Comparison of ENCODE assay signal across 8 cellular contexts in the genomic region with DNA sequence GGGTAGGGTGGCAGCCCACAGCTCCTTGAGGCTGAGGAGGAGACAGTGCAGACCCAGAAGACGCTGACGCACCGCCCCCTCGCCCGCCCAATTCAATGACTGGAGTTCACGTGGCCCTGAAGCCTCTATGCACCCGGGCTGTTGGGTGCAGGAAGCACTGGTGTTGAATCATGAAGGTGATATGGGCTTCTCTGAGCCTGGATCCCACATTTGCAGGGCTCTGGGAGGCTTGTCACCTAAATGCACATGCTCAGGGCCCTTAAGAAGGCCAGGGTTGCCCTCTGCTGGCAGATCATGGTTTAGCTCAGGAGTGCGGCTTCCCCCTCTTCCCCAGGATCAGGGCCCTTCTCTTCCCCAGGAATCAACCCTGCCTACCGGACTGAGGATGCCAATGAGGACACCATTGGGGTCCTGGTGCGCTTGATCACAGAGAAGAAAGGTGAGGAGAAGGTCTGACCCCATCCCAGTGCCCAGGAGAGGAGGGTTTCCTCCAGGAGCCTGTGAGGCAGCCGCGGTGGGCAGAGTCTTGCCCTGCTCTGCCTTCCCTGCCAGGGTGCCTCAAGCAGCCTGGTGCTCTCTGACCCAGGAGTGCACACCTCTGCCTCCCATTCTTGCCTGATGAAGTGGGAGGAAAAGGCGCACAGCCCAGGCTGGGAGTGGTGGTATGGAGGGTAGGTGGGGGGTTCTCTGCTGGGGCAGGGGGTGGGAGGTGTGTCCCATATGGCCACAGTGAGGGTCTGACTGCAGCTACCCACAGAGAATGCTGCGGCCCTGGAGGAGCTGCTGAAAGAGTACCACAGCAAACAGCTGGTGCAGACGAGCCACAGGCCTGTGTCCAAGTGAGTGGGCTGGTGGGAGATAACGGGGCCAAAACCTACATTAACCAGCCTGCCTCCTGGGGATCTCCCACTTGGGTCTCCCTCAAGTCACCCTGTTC. TPM values are rescaled to one million over a fixed set of nuclear protein-coding genes. Genes with fewer than 3 reads are reported as not detected.
DNase-seq lines count a peak whose midpoint lies in the region; ATAC-seq, FAIRE-seq and TF ChIP-seq lines count a peak whose summit lies in the region.

No MANE protein-coding gene starts in this region.

- H3K4me3 Mint-ChIP-seq in activated naive CD8-positive, alpha-beta T cell treated with anti-CD3 and anti-CD28 coated beads for 36 hours: no peak overlapping the region

- H3K9me3 ChIP-seq in Loucy (ENCODE audit: insufficient read depth, low read depth, low read length) (no peaks in the 10 kb centered on the region), prostate gland (no peaks in the 10 kb centered on the region)

- ATAC-seq in SK-N-SH treated with all-trans-retinoic acid at 6 μM for 48 hours: peak; percentile 92
- ATAC-seq in Right ventricle myocardium superior (ENCODE audit: poor library complexity): peak; percentile 77
- ATAC-seq in GM21576 (IDR thresholded peaks at IDR 0.05; ENCODE audit: unreplicated experiment): no peak
- ATAC-seq in GM21717 (IDR thresholded peaks at IDR 0.05; ENCODE audit: unreplicated experiment): no peak

- no peaks in the 10 kb centered on the region for H3F3A ChIP-seq in Loucy (ENCODE audit: low read depth)

- H3K4me1 ChIP-seq in Loucy (ENCODE audit: insufficient read depth, low read length, poor library complexity, severe bottlenecking) (no peaks in the 10 kb centered on the region), prostate gland (replicated peaks) (no peaks in the 10 kb centered on the region)

- intact Hi-C loops in Right ventricle myocardium superior (cut with DNase I) (loop anchor here (5.0 kb wide), 2 partner anchors 41 to 86 kb away; partner anchors contain the start of gene ARHGEF17), prostate gland (cut with DNase I) (loop anchor here (5.0 kb wide), 2 partner anchors 41 to 86 kb away; partner anchors contain the start of gene ARHGEF17)

- 75% methylated on average over 16 of the region's 16 CpGs for WGBS in prostate gland

- no peak overlapping the region for H3K27ac ChIP-seq in prostate gland

- H3K4me2 ChIP-seq in Loucy (ENCODE audit: low read depth, low read length, poor library complexity, severe bottlenecking): no peak overlapping the region

- H3K36me3 Mint-ChIP-seq in activated naive CD8-positive, alpha-beta T cell treated with anti-CD3 and anti-CD28 coated beads for 36 hours: no peaks in the 10 kb centered on the region

- H3K27me3 ChIP-seq in Loucy (ENCODE audit: insufficient read depth, low read length, poor library complexity, severe bottlenecking): no peaks in the 10 kb centered on the region
- no peaks in the 10 kb centered on the region for H3K27me3 ChIP-seq in prostate gland (replicated peaks; ENCODE audit: insufficient read depth)

- peaks cover 7% of the 10 kb centered on the region; the same call in 1 of the 2 replicates for H3K79me2 ChIP-seq in Loucy (ENCODE audit: insufficient read depth, low read length)

- H3K36me3 ChIP-seq in Loucy (ENCODE audit: insufficient read depth, low read length): peaks cover 77% of the 10 kb centered on the region; the same call in 1 of the 2 replicates
- H3K36me3 ChIP-seq in prostate gland: no peaks in the 10 kb centered on the region

- TF ChIP-seq POLR2A in prostate gland (IDR thresholded peaks at IDR 0.05): no peak

- H3K9ac ChIP-seq in Loucy (ENCODE audit: low read depth, low read length, poor library complexity, severe bottlenecking): no peak overlapping the region

- TF ChIP-seq CTCF in Loucy (conservative IDR thresholded peaks at IDR 0.05; ENCODE audit: low read length): peak; percentile 85
- TF ChIP-seq CTCF in prostate gland (IDR thresholded peaks at IDR 0.05): peak; percentile 31 to 89 (median 73)

- no peaks in the 10 kb centered on the region for H4K20me1 ChIP-seq in Loucy (ENCODE audit: insufficient read depth, low read length, poor library complexity, severe bottlenecking)

- no peaks in the 10 kb centered on the region for H3K9me3 Mint-ChIP-seq in activated naive CD8-positive, alpha-beta T cell treated with anti-CD3 and anti-CD28 coated beads for 36 hours

- no peak overlapping the region for H3K27ac Mint-ChIP-seq in activated naive CD8-positive, alpha-beta T cell treated with anti-CD3 and anti-CD28 coated beads for 36 hours

- H3K9me2 ChIP-seq in Loucy (replicated peaks; ENCODE audit: low read depth, low read length): no peaks in the 10 kb centered on the region

- peaks cover 1% of the 10 kb centered on the region for H3K4me1 Mint-ChIP-seq in activated naive CD8-positive, alpha-beta T cell treated with anti-CD3 and anti-CD28 coated beads for 36 hours

- no peaks in the 10 kb centered on the region for H3K27me3 Mint-ChIP-seq in activated naive CD8-positive, alpha-beta T cell treated with anti-CD3 and anti-CD28 coated beads for 36 hours

- peak; percentile 92 for FAIRE-seq in G401.6 (lab: Jason Lieb, UNC)

- no peak overlapping the region for H2AFZ ChIP-seq in Loucy (ENCODE audit: low read length)

- no peak overlapping the region for H3K4me3 ChIP-seq in Loucy (ENCODE audit: low read length, poor library complexity, severe bottlenecking)
- H3K4me3 ChIP-seq in prostate gland: no peak overlapping the region

- DNase-seq in activated naive CD8-positive, alpha-beta T cell treated with anti-CD3 and anti-CD28 coated beads for 36 hours: peak; percentile 56
- DNase-seq in Right ventricle myocardium superior (peak; percentile 84), prostate gland (ENCODE audit: low spot score) (peak; percentile 65)

TF ChIP-seq in SK-N-SH treated with all-trans-retinoic acid at 6 μM for 48 hours, 23 proteins besides CTCF, POLR2A, EP300 and RAD21:
- TF ChIP-seq, protein P1, sequence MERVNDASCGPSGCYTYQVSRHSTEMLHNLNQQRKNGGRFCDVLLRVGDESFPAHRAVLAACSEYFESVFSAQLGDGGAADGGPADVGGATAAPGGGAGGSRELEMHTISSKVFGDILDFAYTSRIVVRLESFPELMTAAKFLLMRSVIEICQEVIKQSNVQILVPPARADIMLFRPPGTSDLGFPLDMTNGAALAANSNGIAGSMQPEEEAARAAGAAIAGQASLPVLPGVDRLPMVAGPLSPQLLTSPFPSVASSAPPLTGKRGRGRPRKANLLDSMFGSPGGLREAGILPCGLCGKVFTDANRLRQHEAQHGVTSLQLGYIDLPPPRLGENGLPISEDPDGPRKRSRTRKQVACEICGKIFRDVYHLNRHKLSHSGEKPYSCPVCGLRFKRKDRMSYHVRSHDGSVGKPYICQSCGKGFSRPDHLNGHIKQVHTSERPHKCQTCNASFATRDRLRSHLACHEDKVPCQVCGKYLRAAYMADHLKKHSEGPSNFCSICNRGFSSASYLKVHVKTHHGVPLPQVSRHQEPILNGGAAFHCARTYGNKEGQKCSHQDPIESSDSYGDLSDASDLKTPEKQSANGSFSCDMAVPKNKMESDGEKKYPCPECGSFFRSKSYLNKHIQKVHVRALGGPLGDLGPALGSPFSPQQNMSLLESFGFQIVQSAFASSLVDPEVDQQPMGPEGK (CRISPR knock-in tag; IDR thresholded peaks at IDR 0.05; ENCODE audit: borderline replicate concordance): no peak
- TF ChIP-seq SNAI2 (CRISPR knock-in tag; IDR thresholded peaks at IDR 0.05) (no peak), ARNTL (CRISPR knock-in tag; IDR thresholded peaks at IDR 0.05; ENCODE audit: borderline replicate concordance, low read depth) (no peak), TCF4 (CRISPR knock-in tag; IDR thresholded peaks at IDR 0.05; ENCODE audit: borderline replicate concordance) (no peak)

RNA-seq across cellular contexts. Expression of gene RELT, which starts 17.5 kb away (rescaled TPM):
- total RNA-seq in activated naive CD8-positive, alpha-beta T cell treated with anti-CD3 and anti-CD28 coated beads for 36 hours: 10 to 100 TPM; 23.2 to 24.2 TPM
- 1.3 TPM for total RNA-seq in Right ventricle myocardium superior
- total RNA-seq in prostate gland: 10 to 100 TPM in 1 of 2 donors, under 1 TPM in 1; 0.96 to 10.3 TPM

Comparison
In these comparisons a context has a peak if more than half of its experiments do, and no peak if none do; other contexts are left out.
1. ATAC-seq: peak in SK-N-SH treated with all-trans-retinoic acid at 6 μM for 48 hours (single experiment) and Right ventricle myocardium superior (single experiment); none in GM21576 (single experiment) and GM21717 (single experiment).
2. Peak in every context shown above with its lines, with median percentiles within 50 percentile points of each other: DNase-seq.